Comparison of ENCODE assay signal across 11 cellular contexts in the genomic region with DNA sequence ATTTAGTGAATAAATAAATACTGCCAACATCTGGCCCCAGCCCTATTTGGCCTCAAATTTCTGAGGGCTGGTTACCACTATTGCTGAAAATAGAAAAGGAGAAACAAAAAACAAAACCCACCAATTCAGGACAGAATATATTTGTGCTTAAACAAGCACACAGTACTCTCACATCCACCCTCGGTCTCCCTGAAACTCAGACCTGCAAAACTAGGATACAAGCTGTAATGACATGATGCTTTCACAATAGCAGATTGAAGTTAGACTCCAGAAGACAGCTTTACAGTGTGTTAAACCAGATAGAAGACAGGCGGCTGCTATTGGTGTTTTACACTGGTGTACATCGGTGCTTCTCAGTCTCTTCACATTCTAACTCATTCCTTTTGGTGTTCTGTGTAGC.
DNase-seq lines count a peak whose midpoint lies in the region; ATAC-seq and TF ChIP-seq lines count a peak whose summit lies in the region.
"Had no signal": no experiment of that assay in that cellular context is flagged by ENCODE, and none has a peak within 500 bp of the region (broad histone marks: within the 10 kb centered on the region; RNA-seq: fewer than 3 reads in every experiment).

No MANE protein-coding gene starts in this region.

- H2AFZ ChIP-seq in OCI-LY3 (ENCODE audit: low read depth, low read length) (no peak overlapping the region), Karpas-422 (ENCODE audit: low read length) (no peak overlapping the region)

- H4K20me1 ChIP-seq in OCI-LY3 (ENCODE audit: insufficient read depth, low read length) (no peaks in the 10 kb centered on the region), Karpas-422 (ENCODE audit: insufficient read depth, low read depth, low read length) (no peaks in the 10 kb centered on the region)

- peak overlapping the region; percentile 63 for H3K9ac ChIP-seq in OCI-LY3 (ENCODE audit: low read length)
- no peak overlapping the region for H3K9ac ChIP-seq in Karpas-422 (ENCODE audit: low read length)

- WGBS in esophagus muscularis mucosa = 71% methylated on average over 3 of the region's 3 CpGs

- ATAC-seq in GM21786 (IDR thresholded peaks at IDR 0.05; ENCODE audit: unreplicated experiment) = peak; percentile 70
- no peak for ATAC-seq in esophagus mucosa

- TF ChIP-seq EP300 in esophagus muscularis mucosa (IDR thresholded peaks at IDR 0.05) = no peak

- intact Hi-C loops in esophagus muscularis mucosa (cut with DNase I) = no loop called here

- H3K4me2 ChIP-seq in OCI-LY3 (ENCODE audit: low read length) (peak overlapping the region; percentile 58), Karpas-422 (ENCODE audit: low read depth, low read length, poor library complexity, severe bottlenecking) (no peak overlapping the region)

- H3K27me3 ChIP-seq in OCI-LY3 (ENCODE audit: low read depth, low read length) (no peaks in the 10 kb centered on the region), Karpas-422 (ENCODE audit: low read length) (no peaks in the 10 kb centered on the region), esophagus muscularis mucosa (no peaks in the 10 kb centered on the region)
- H3K27me3 ChIP-seq: neutrophil had no signal

- H3K79me2 ChIP-seq in OCI-LY3 (ENCODE audit: low read length) (no peaks in the 10 kb centered on the region; the same call in 1 of the 2 replicates), Karpas-422 (ENCODE audit: low read length) (peaks cover 31% of the 10 kb centered on the region)

- peak; percentile 45 for DNase-seq in GM03348 (ENCODE audit: low spot score)
- DNase-seq in left kidney (ENCODE audit: low read depth, low spot score) = peak; percentile 41
- DNase-seq in stimulated activated CD4-positive, alpha-beta T cell treated with anti-CD3 and anti-CD28 coated beads, Interleukin-2, amount 100 ng/mL, for 48 hours = no peak
- no peak for DNase-seq in Karpas-422
- no peak for DNase-seq in esophagus muscularis mucosa (ENCODE audit: extremely low spot score)
- DNase-seq: activated T-cell treated with anti-CD3 and anti-CD28 coated beads, Interleukin-2, amount 50 U/mL, for 24 hours; NCI-H345 had no signal

- H3K27ac ChIP-seq in OCI-LY3 (ENCODE audit: low read length) = peak overlapping the region; percentile 98
- no peak overlapping the region for H3K27ac ChIP-seq in Karpas-422 (ENCODE audit: low read length)
- H3K27ac ChIP-seq in esophagus muscularis mucosa (replicated peaks in 1 of 4) = no peak overlapping the region
- H3K27ac ChIP-seq: neutrophil had no signal

- no peak for TF ChIP-seq POLR2A in esophagus muscularis mucosa (IDR thresholded peaks at IDR 0.05; ENCODE audit: low read depth)

- H3K9me2 ChIP-seq in Karpas-422 (replicated peaks; ENCODE audit: insufficient read depth, low read length) = no peaks in the 10 kb centered on the region

- H3K4me3 ChIP-seq in OCI-LY3 (ENCODE audit: low read length) (peak overlapping the region; percentile 46), Karpas-422 (ENCODE audit: low read length) (no peak overlapping the region), esophagus muscularis mucosa (no peak overlapping the region)

- H3K4me1 ChIP-seq in OCI-LY3 (ENCODE audit: low read length) (peaks cover 75% of the 10 kb centered on the region), Karpas-422 (ENCODE audit: low read length) (no peaks in the 10 kb centered on the region), esophagus muscularis mucosa (peaks cover 12 to 31% (median 30%) of the 10 kb centered on the region in 4 donors)

- no peaks in the 10 kb centered on the region for H3K36me3 ChIP-seq in OCI-LY3 (replicated peaks; ENCODE audit: low read depth, low read length)
- H3K36me3 ChIP-seq in Karpas-422 (ENCODE audit: insufficient read depth, low read length) = 0 out of 2 replicates have a peak, but pooled peaks cover 3% of the 10 kb centered on the region
- no peaks in the 10 kb centered on the region for H3K36me3 ChIP-seq in esophagus muscularis mucosa
- H3K36me3 ChIP-seq: neutrophil had no signal

- H3K9me3 ChIP-seq in OCI-LY3 (ENCODE audit: insufficient read depth, low read length) (no peaks in the 10 kb centered on the region), Karpas-422 (ENCODE audit: low read length) (no peaks in the 10 kb centered on the region), esophagus muscularis mucosa (no peaks in the 10 kb centered on the region)
- H3K9me3 ChIP-seq: neutrophil had no signal

- TF ChIP-seq CTCF in OCI-LY3 (IDR thresholded peaks at IDR 0.05; ENCODE audit: low read depth, low read length) = no peak
- TF ChIP-seq CTCF in esophagus muscularis mucosa (IDR thresholded peaks at IDR 0.05) = no peak

Comparison
In these comparisons a context has a peak if more than half of its experiments do, and no peak if none do; other contexts are left out.
1. DNase-seq: peak in GM03348 (single experiment) and left kidney (single experiment); none in stimulated activated CD4-positive, alpha-beta T cell treated with anti-CD3 and anti-CD28 coated beads, Interleukin-2, amount 100 ng/mL, for 48 hours (0 of 2), Karpas-422 (single experiment) and esophagus muscularis mucosa (single experiment).